8 cellular contexts compared by ENCODE assay signal in the genomic region with DNA sequence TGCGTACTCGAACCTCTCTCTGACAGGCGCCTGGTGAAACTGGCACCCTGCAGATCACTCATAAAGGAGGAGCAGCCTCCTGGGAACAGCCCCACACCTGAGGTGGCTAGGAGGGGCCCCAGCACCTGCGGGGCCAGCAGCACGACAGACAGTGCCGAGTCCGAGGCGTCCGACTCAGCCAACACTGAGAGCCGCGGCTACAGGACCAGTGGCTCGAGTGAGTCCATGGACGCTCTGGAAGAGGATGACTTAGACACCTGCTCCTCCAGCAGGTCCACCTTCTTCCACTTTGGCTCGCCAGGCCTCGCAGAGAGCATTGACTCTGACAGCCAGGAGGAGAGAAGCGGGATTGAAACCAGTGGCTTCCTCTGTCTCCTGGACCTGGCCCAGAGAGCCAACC.
"Had no signal": no experiment of that assay in that cellular context is flagged by ENCODE, and none has a peak within 500 bp of the region (broad histone marks: within the 10 kb centered on the region; RNA-seq: fewer than 3 reads in every experiment).

No MANE protein-coding gene starts in this region.

- ATAC-seq: HCT116 had no signal

- H3K27ac ChIP-seq: GM23248, HL-60 had no signal

- H3K36me3 ChIP-seq: HAP-1 had no signal

- DNase-seq: GM23248, GOT3, HFFc6, KG1 had no signal

- H3K9ac ChIP-seq: GM23248 had no signal

- H2AFZ ChIP-seq: GM23248 had no signal

- H3K4me1 ChIP-seq: HAP-1 had no signal

- H3K9me3 ChIP-seq: HAP-1 had no signal

- H3K27ac Mint-ChIP-seq: HFFc6, IgD-negative memory B cell had no signal

- H3K4me1 Mint-ChIP-seq: IgD-negative memory B cell had no signal

- H3K4me3 ChIP-seq: GM23248, HAP-1 had no signal

- H3K4me3 Mint-ChIP-seq: HFFc6, IgD-negative memory B cell had no signal

- H3K36me3 Mint-ChIP-seq: IgD-negative memory B cell had no signal

- H3K9me3 Mint-ChIP-seq: HFFc6, IgD-negative memory B cell had no signal
